ENCODE assay signal across 17 cellular contexts in the genomic region with DNA sequence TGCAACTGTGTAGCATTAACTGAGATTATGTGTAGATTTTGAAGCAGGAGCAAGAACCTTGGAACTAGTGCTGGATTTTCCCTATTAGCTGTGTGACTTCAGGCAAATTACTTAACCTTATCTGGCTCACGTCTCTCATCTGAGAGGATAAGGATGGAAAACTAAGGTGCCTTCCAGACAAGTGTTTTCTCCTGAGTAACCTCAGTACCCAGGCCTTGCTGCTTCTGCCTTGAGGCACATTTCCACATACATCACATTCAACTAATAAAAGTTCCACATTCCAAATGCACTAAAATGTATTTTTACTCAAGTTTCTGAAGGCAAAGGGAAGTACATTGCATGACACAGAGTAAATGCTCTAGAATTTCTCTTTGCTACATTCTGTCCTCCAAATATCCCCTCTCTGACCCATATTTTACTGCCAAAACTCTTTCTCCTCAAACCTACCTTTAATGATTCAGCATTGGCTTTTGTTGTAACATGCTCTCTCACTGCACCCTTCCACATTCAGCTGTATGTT.
DNase-seq lines count a peak whose midpoint lies in the region; ATAC-seq, FAIRE-seq and TF ChIP-seq lines count a peak whose summit lies in the region.
"Had no signal": no experiment of that assay in that cellular context is flagged by ENCODE, and none has a peak within 500 bp of the region (broad histone marks: within the 10 kb centered on the region; RNA-seq: fewer than 3 reads in every experiment).

No MANE protein-coding gene starts in this region.

- H2BK5ac ChIP-seq in trophoblast cell (ENCODE audit: low read depth, low read length, poor library complexity) = no peak overlapping the region

- WGBS in trophoblast cell (ENCODE audit: extremely low coverage, insufficient coverage, insufficient read length) = no CpG with 5 or more reads among the region's 1 CpG

- no peak overlapping the region for H3K23ac ChIP-seq in trophoblast cell (ENCODE audit: low read length)

- no peak overlapping the region for H4K12ac ChIP-seq in trophoblast cell (ENCODE audit: low read depth, low read length)

- no peak overlapping the region for H4K91ac ChIP-seq in trophoblast cell (ENCODE audit: low read depth, low read length)

- H3K79me2 ChIP-seq in astrocyte (ENCODE audit: insufficient read depth, low read length) = no peaks in the 10 kb centered on the region
- no peaks in the 10 kb centered on the region for H3K79me2 ChIP-seq in trophoblast cell (ENCODE audit: control insufficient read depth, insufficient read depth, low read length, poor library complexity)

- DNase-seq in EL (peak; percentile 3), astrocyte (ENCODE audit: low read depth) (no peak), foreskin keratinocyte (peak; percentile 32 to 74), trophoblast cell (peak; percentile 76 to 90)
- DNase-seq: ACHN; CD4-positive, CD25-positive, alpha-beta regulatory T cell; DMS79; HCEC 1CT; HFFc6 had no signal

- H3K27ac Mint-ChIP-seq in astrocyte (ENCODE audit: unreplicated experiment) = peak overlapping the region; percentile 13
- H3K27ac Mint-ChIP-seq: CD4-positive, CD25-positive, alpha-beta regulatory T cell; HFFc6 had no signal

- no peak overlapping the region for H3K18ac ChIP-seq in trophoblast cell (ENCODE audit: low read length)

- H3K4me2 ChIP-seq in astrocyte (ENCODE audit: low read length) (no peak overlapping the region), trophoblast cell (ENCODE audit: low read length) (peak overlapping the region; percentile 12)
- H3K4me2 ChIP-seq: BLaER1 treated with 17β-estradiol and CSF1 and Interleukin-3, amounts not matched to agents 10 nM and 100 nM had no signal

- no peak overlapping the region for H3K4ac ChIP-seq in trophoblast cell (ENCODE audit: low read depth, low read length)

- no peak overlapping the region for H2BK120ac ChIP-seq in trophoblast cell (ENCODE audit: insufficient read depth, low read length, poor library complexity)

- no peak overlapping the region for H3K4me3 Mint-ChIP-seq in astrocyte (ENCODE audit: unreplicated experiment)
- H3K4me3 Mint-ChIP-seq: CD4-positive, CD25-positive, alpha-beta regulatory T cell; HFFc6 had no signal

- H3K4me3 ChIP-seq in astrocyte (ENCODE audit: insufficient read depth, low read depth, low read length) (no peak overlapping the region), trophoblast cell (ENCODE audit: low read depth, low read length) (no peak overlapping the region)
- H3K4me3 ChIP-seq: BLaER1 treated with 17β-estradiol and CSF1 and Interleukin-3, amounts not matched to agents 10 nM and 100 nM had no signal

- H3K9ac ChIP-seq in astrocyte (ENCODE audit: low read length) (no peak overlapping the region), trophoblast cell (ENCODE audit: low read length) (no peak overlapping the region)
- H3K9ac ChIP-seq: BLaER1 treated with 17β-estradiol and CSF1 and Interleukin-3, amounts not matched to agents 10 nM and 100 nM had no signal

- H3K14ac ChIP-seq in trophoblast cell (ENCODE audit: low read length) = no peak overlapping the region

- H3K27ac ChIP-seq in astrocyte (ENCODE audit: low read depth, low read length) (no peak overlapping the region), foreskin keratinocyte (no peak overlapping the region), trophoblast cell (ENCODE audit: low read depth, low read length) (peak overlapping the region; percentile 56)
- H3K27ac ChIP-seq: BLaER1 treated with 17β-estradiol and CSF1 and Interleukin-3, amounts not matched to agents 10 nM and 100 nM; HL-60 had no signal

- no peak overlapping the region for H2AFZ ChIP-seq in astrocyte (ENCODE audit: low read depth, low read length)
- no peak overlapping the region for H2AFZ ChIP-seq in trophoblast cell (ENCODE audit: insufficient read depth, low read length, poor library complexity)

- H3K9me3 Mint-ChIP-seq in astrocyte (ENCODE audit: unreplicated experiment) = peaks cover 7% of the 10 kb centered on the region

- H4K8ac ChIP-seq in trophoblast cell (ENCODE audit: low read depth, low read length) = no peak overlapping the region

- H3K36me3 Mint-ChIP-seq in astrocyte (ENCODE audit: low read depth, unreplicated experiment) = no peaks in the 10 kb centered on the region
- H3K36me3 Mint-ChIP-seq: CD4-positive, CD25-positive, alpha-beta regulatory T cell had no signal

- H4K20me1 ChIP-seq in astrocyte (ENCODE audit: insufficient read depth, low read length) = no peaks in the 10 kb centered on the region
- H4K20me1 ChIP-seq: BLaER1 treated with 17β-estradiol and CSF1 and Interleukin-3, amounts not matched to agents 10 nM and 100 nM had no signal

- H3K4me1 Mint-ChIP-seq in astrocyte (ENCODE audit: low read depth, unreplicated experiment) = peaks cover 7% of the 10 kb centered on the region
- H3K4me1 Mint-ChIP-seq: CD4-positive, CD25-positive, alpha-beta regulatory T cell had no signal

- H3K9me3 ChIP-seq in astrocyte (ENCODE audit: insufficient read depth, low read depth, low read length) = no peaks in the 10 kb centered on the region
- no peaks in the 10 kb centered on the region for H3K9me3 ChIP-seq in trophoblast cell (ENCODE audit: insufficient read depth, low read depth, low read length)

- H2BK12ac ChIP-seq in trophoblast cell (ENCODE audit: low read length) = no peak overlapping the region

- H3K27me3 ChIP-seq in astrocyte (ENCODE audit: insufficient read depth, low read length) = no peaks in the 10 kb centered on the region
- no peaks in the 10 kb centered on the region for H3K27me3 ChIP-seq in foreskin keratinocyte
- H3K27me3 ChIP-seq in trophoblast cell (ENCODE audit: insufficient read depth, low read length) = no peaks in the 10 kb centered on the region
- H3K27me3 ChIP-seq: BLaER1 treated with 17β-estradiol and CSF1 and Interleukin-3, amounts not matched to agents 10 nM and 100 nM had no signal

- TF ChIP-seq CTCF in astrocyte (IDR thresholded peaks at IDR 0.05; ENCODE audit: insufficient read depth, low read depth, low read length) (no peak), foreskin keratinocyte (conservative IDR thresholded peaks at IDR 0.05) (no peak)

- no peak for FAIRE-seq in astrocyte (lab: Jason Lieb, UNC)
- FAIRE-seq: G401.6, GM12891, GM19239 had no signal

- H2AK5ac ChIP-seq in trophoblast cell (ENCODE audit: low read length) = no peak overlapping the region

- peaks cover 3% of the 10 kb centered on the region for H3K79me1 ChIP-seq in trophoblast cell (ENCODE audit: low read length)

- H3K36me3 ChIP-seq in astrocyte (ENCODE audit: insufficient read depth, low read length) (no peaks in the 10 kb centered on the region), trophoblast cell (ENCODE audit: control insufficient read depth in 1 of 2, insufficient read depth in 2 of 2, low read length in 2 of 2) (no peaks in the 10 kb centered on the region)
- H3K36me3 ChIP-seq: BLaER1 treated with 17β-estradiol and CSF1 and Interleukin-3, amounts not matched to agents 10 nM and 100 nM had no signal

- H3K27me3 Mint-ChIP-seq in astrocyte (ENCODE audit: low read depth, unreplicated experiment) = no peaks in the 10 kb centered on the region
- H3K27me3 Mint-ChIP-seq: CD4-positive, CD25-positive, alpha-beta regulatory T cell had no signal

- no peaks in the 10 kb centered on the region for H3K4me1 ChIP-seq in astrocyte (ENCODE audit: insufficient read depth, low read length)
- H3K4me1 ChIP-seq in foreskin keratinocyte = peaks cover 21% of the 10 kb centered on the region
- peaks cover 2 to 3% of the 10 kb centered on the region in 2 experiments for H3K4me1 ChIP-seq in trophoblast cell (ENCODE audit: control insufficient read depth in 1 of 2, insufficient read depth in 2 of 2, low read length in 2 of 2)
- H3K4me1 ChIP-seq: BLaER1 treated with 17β-estradiol and CSF1 and Interleukin-3, amounts not matched to agents 10 nM and 100 nM had no signal

- ATAC-seq in foreskin keratinocyte (peak; percentile 72), HG02840 (IDR thresholded peaks at IDR 0.05; ENCODE audit: low FRiP score, unreplicated experiment) (no peak), GM18909 (IDR thresholded peaks at IDR 0.05; ENCODE audit: poor library complexity, unreplicated experiment) (no peak), GM18498 (IDR thresholded peaks at IDR 0.05; ENCODE audit: unreplicated experiment) (no peak)
